Comparison of ENCODE assay signal across 8 cellular contexts in genomic region chr14:44803239-44803905, GRCh38.
DNase-seq lines count a peak whose midpoint lies in the region; ATAC-seq and TF ChIP-seq lines count a peak whose summit lies in the region.

No MANE protein-coding gene starts in this region.

- 69% methylated on average over 1 of the region's 1 CpG for WGBS in sigmoid colon, 2 donors

- H3K4me3 ChIP-seq in sigmoid colon, result no peak overlapping the region

- in situ Hi-C loops in GM13977 (cut with MboI; ENCODE audit: low pct_unique_long_range_greater_than_20kb, low sequenced_read_pairs, unreplicated experiment), result no loop called here

- intact Hi-C loops in sigmoid colon (cut with DNase I) (no loop called here), posterior vena cava (cut with DNase I) (no loop called here)

- TF ChIP-seq POLR2A in sigmoid colon (IDR thresholded peaks at IDR 0.05), result no peak

- H3K27me3 ChIP-seq in sigmoid colon, result no peaks in the 10 kb centered on the region

- H3K27ac ChIP-seq in VCaP, result no peak overlapping the region
- no peak overlapping the region for H3K27ac ChIP-seq in sigmoid colon

- TF ChIP-seq CTCF in AG09319 (IDR thresholded peaks at IDR 0.05; ENCODE audit: low read depth, low read length) (peak; percentile 58), GM13977 (IDR thresholded peaks at IDR 0.05; ENCODE audit: extremely low read depth, insufficient read depth, missing control alignments) (peak; percentile 51), VCaP (conservative IDR thresholded peaks at IDR 0.05) (peak; percentile 86), sigmoid colon (IDR thresholded peaks at IDR 0.05) (peak; percentile 37 to 75 (median 50))

- H3K9me3 ChIP-seq in sigmoid colon, result no peaks in the 10 kb centered on the region

- no peaks in the 10 kb centered on the region for H3K36me3 ChIP-seq in sigmoid colon

- H3K4me1 ChIP-seq in sigmoid colon, result no peaks in the 10 kb centered on the region

- TF ChIP-seq EP300 in sigmoid colon (IDR thresholded peaks at IDR 0.05), result no peak

- ATAC-seq in HG02852 (IDR thresholded peaks at IDR 0.05; ENCODE audit: unreplicated experiment), result peak; percentile 85

- DNase-seq in AG09319 (ENCODE audit: extremely low read depth, low read depth) (peak; percentile 10), GM13977 (ENCODE audit: low spot score) (peak; percentile 43), NCI-H1694 (lab: John Stamatoyannopoulos, UW) (peak; percentile 61), glomerular visceral epithelial cell (ENCODE audit: extremely low spot score) (peak; percentile 72), sigmoid colon (no peak), posterior vena cava (ENCODE audit: low spot score) (no peak)

Comparison
In these comparisons a context has a peak if more than half of its experiments do, and no peak if none do; other contexts are left out.
1. DNase-seq: peak in AG09319 (single experiment), GM13977 (single experiment), NCI-H1694 (single experiment) and glomerular visceral epithelial cell (single experiment); none in sigmoid colon (single experiment) and posterior vena cava (single experiment).
2. Peak in every context shown above with its lines, with median percentiles within 50 percentile points of each other: CTCF ChIP-seq.